Comparison of ENCODE assay signal across 25 cellular contexts in the genomic region with DNA sequence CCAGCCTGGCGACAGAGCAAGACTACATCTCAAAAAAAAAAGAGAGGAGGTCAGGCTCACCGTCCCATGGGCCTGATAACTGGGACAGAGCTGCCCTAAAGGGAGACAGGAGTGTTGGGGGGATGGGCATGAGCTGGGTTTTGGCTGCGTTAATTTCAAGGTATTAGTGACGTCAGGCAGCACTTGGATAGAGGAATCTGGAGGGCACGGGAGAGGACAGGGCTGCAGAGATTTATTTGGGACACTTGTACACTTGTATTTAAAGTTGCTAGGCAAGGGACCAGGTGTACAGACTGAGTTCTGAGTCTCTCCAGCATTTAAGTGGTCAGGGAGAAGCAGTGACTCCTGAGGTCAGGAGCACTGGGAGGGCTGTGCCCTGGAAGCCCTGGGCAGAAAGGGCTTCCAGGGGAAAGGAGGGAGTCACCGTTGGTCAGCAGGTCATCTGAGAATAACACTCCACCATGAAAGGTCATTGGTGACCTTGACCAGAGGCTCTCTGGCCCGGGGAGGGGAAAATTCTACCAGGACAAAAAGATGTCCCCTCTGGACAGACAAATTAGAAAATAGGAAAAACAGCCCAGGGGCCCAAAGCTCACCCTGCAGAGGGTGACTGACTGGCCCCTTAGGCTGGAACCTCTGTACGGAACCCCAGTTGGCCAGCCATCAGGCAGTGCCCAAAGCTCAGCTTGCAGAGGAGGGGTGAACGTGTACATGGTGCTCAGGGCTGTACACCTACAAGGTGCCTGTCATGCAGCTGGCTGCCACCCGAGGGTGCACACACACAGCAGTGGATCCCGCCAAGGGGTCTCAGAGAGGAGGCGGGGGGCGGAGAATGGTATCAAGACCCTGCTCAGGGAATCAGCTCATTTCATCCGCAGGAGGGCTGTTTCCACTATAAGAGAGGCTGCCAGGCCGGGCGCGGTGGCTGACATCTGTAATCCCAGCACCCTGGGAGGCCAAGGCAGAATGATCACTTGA. TPM values are rescaled to one million over a fixed set of nuclear protein-coding genes. Genes with fewer than 3 reads are reported as not detected.
DNase-seq lines count a peak whose midpoint lies in the region; ATAC-seq, FAIRE-seq and TF ChIP-seq lines count a peak whose summit lies in the region.
"Had no signal": no experiment of that assay in that cellular context is flagged by ENCODE, and none has a peak within 500 bp of the region (broad histone marks: within the 10 kb centered on the region; RNA-seq: fewer than 3 reads in every experiment).

No MANE protein-coding gene starts in this region.

- H3K4me2 ChIP-seq in HepG2 (ENCODE audit: low read depth, low read length) = peak overlapping the region; percentile 38

- H3K4me1 ChIP-seq in HepG2 (ENCODE audit: insufficient read depth, low read length) = peaks cover 26% of the 10 kb centered on the region
- H3K4me1 ChIP-seq in skeletal muscle tissue (ENCODE audit: control insufficient read depth in 3 of 3, insufficient read depth in 3 of 3, low read length in 3 of 3) = peaks cover 16 to 34% (median 29%) of the 10 kb centered on the region in 3 donors
- no peaks in the 10 kb centered on the region for H3K4me1 ChIP-seq in ovary (ENCODE audit: insufficient read depth)
- H3K4me1 ChIP-seq: foreskin keratinocyte had no signal

- 78% methylated on average over 17 of the region's 17 CpGs for WGBS in HepG2 (ENCODE audit: low lambda C conversion rate)
- WGBS in ovary, 3 donors = 87 to 89% (median 87%) methylated on average over 16 to 17 of the region's 17 CpGs

- H3K36me3 Mint-ChIP-seq in brain = no peaks in the 10 kb centered on the region
- H3K36me3 Mint-ChIP-seq: activated naive CD4-positive, alpha-beta T cell treated with anti-CD3 and anti-CD28 coated beads, Interleukin-2, amount 50 U/mL, for 72 hours had no signal

- DNase-seq in H7 (peak; percentile 28), HepG2 (ENCODE audit: low spot score) (no peak), GM20000 (ENCODE audit: low spot score) (no peak), T1000 (lab: John Stamatoyannopoulos, UW) (no peak), ovary (no peak)
- DNase-seq: activated CD4-positive, alpha-beta T cell treated with anti-CD3 and anti-CD28 coated beads, Interleukin-2, amount 10 ng/mL, durations not matched to agents 24 days and 14 days; effector CD4-positive, alpha-beta T cell; erythroblast; foreskin keratinocyte; NCI-H1092 treated with DMSO at 0.1 percent for 48 hours; NCI-H2081 treated with DMSO at 0.1 percent for 48 hours; T-helper 1 cell had no signal

- CTCF ChIA-PET in HepG2 (lab: Yijun Ruan, JAX; ENCODE audit: low intra/inter-chr PET ratio, low total read pairs) = no interaction called here

- H3K27me3 ChIP-seq in H7 (ENCODE audit: control insufficient read depth, insufficient read depth, low read length) = no peaks in the 10 kb centered on the region
- no peaks in the 10 kb centered on the region for H3K27me3 ChIP-seq in HepG2 (ENCODE audit: control insufficient read depth in 1 of 2, insufficient read depth in 2 of 2, low read length in 2 of 2)
- H3K27me3 ChIP-seq in skeletal muscle tissue (ENCODE audit: control insufficient read depth in 3 of 3, insufficient read depth in 3 of 3, low read length in 3 of 3) = no peaks in the 10 kb centered on the region
- no peaks in the 10 kb centered on the region for H3K27me3 ChIP-seq in ovary
- H3K27me3 ChIP-seq: ascending aorta, foreskin keratinocyte, pancreas, Peyer's patch, SJSA1, vagina had no signal

- H3K27ac Mint-ChIP-seq in brain = peak overlapping the region in 3 of 5 experiments; percentile 9 to 18 (median 18)
- H3K27ac Mint-ChIP-seq: activated CD4-positive, alpha-beta T cell treated with anti-CD3 and anti-CD28 coated beads, Interleukin-2, amount 10 ng/mL, durations not matched to agents 24 days and 14 days; activated T-helper 1 cell treated with anti-CD3 and anti-CD28 coated beads, Interleukin-12 subunit alpha, Interleukin-12 subunit beta, Interleukin-2, Interleukin-4 antibody, amounts not matched to agents 30 ng/mL and 10 ng/mL and 1 ng/mL, durations not matched to agents 14 hours and 24 hours and 36 hours had no signal

- no peak overlapping the region for H2AFZ ChIP-seq in HepG2 (ENCODE audit: low read length)

- no peaks in the 10 kb centered on the region for H3K9me3 Mint-ChIP-seq in brain
- H3K9me3 Mint-ChIP-seq: activated CD4-positive, alpha-beta T cell treated with anti-CD3 and anti-CD28 coated beads, Interleukin-2, amount 10 ng/mL, durations not matched to agents 24 days and 14 days; activated naive CD4-positive, alpha-beta T cell treated with anti-CD3 and anti-CD28 coated beads, Interleukin-2, amount 50 U/mL, for 72 hours; activated T-helper 1 cell treated with anti-CD3 and anti-CD28 coated beads, Interleukin-12 subunit alpha, Interleukin-12 subunit beta, Interleukin-2, Interleukin-4 antibody, amounts not matched to agents 30 ng/mL and 10 ng/mL and 1 ng/mL, durations not matched to agents 14 hours and 24 hours and 36 hours had no signal

- no peaks in the 10 kb centered on the region for H3K79me2 ChIP-seq in HepG2 (ENCODE audit: insufficient read depth, low read length)

- peak; percentile 86 for ATAC-seq in HepG2
- no peak for ATAC-seq in GM18907 (IDR thresholded peaks at IDR 0.05; ENCODE audit: unreplicated experiment)
- ATAC-seq: activated naive CD4-positive, alpha-beta T cell treated with anti-CD3 and anti-CD28 coated beads, Interleukin-2, amount 50 U/mL, for 72 hours; foreskin keratinocyte; HCT116; pancreas; sciatic nerve had no signal

- H3K27me3 Mint-ChIP-seq in brain = no peaks in the 10 kb centered on the region
- H3K27me3 Mint-ChIP-seq: activated CD4-positive, alpha-beta T cell treated with anti-CD3 and anti-CD28 coated beads, Interleukin-2, amount 10 ng/mL, durations not matched to agents 24 days and 14 days had no signal

- H3K4me3 Mint-ChIP-seq in brain = no peak overlapping the region
- H3K4me3 Mint-ChIP-seq: activated CD4-positive, alpha-beta T cell treated with anti-CD3 and anti-CD28 coated beads, Interleukin-2, amount 10 ng/mL, durations not matched to agents 24 days and 14 days; activated T-helper 1 cell treated with anti-CD3 and anti-CD28 coated beads, Interleukin-12 subunit alpha, Interleukin-12 subunit beta, Interleukin-2, Interleukin-4 antibody, amounts not matched to agents 30 ng/mL and 10 ng/mL and 1 ng/mL, durations not matched to agents 14 hours and 24 hours and 36 hours had no signal

- in situ Hi-C loops in HepG2 (cut with HindIII; ENCODE audit: extremely low pct_ligation_motif_present, low pct_unique_long_range_greater_than_20kb) = no loop called here

- intact Hi-C loops in HepG2 (cut with micrococcal nuclease; ENCODE audit: unreplicated experiment) = no loop called here
- intact Hi-C loops in ovary (cut with DNase I) = no loop called here

- no TSS peak for BruUV-seq in HepG2 (replicated peaks; lab: Mats Ljungman, UMichigan)

- FAIRE-seq in HepG2 (lab: Jason Lieb, UNC) = peak; percentile 67
- FAIRE-seq: keratinocyte, pancreas had no signal

- H4K20me1 ChIP-seq in HepG2 (ENCODE audit: insufficient read depth, low read length) = no peaks in the 10 kb centered on the region

- H3K36me3 ChIP-seq in H7 (replicated peaks; ENCODE audit: control insufficient read depth, insufficient read depth, low read length) = no peaks in the 10 kb centered on the region
- H3K36me3 ChIP-seq in HepG2 (replicated peaks in 1 of 2; ENCODE audit: control insufficient read depth in 1 of 2, insufficient read depth in 2 of 2, low read length in 2 of 2) = no peaks in the 10 kb centered on the region
- H3K36me3 ChIP-seq in skeletal muscle tissue (ENCODE audit: control insufficient read depth in 3 of 3, insufficient read depth in 3 of 3, low read length in 3 of 3) = peaks cover 12 to 14% (median 13%) of the 10 kb centered on the region in 3 donors
- H3K36me3 ChIP-seq in ovary = no peaks in the 10 kb centered on the region
- H3K36me3 ChIP-seq: pancreas, SJSA1 had no signal

- no peak for TF ChIP-seq EP300 in HepG2 (IDR thresholded peaks at IDR 0.05; ENCODE audit: low read depth in 2 of 2, low read length in 2 of 2)
- TF ChIP-seq EP300 in HepG2 (CRISPR knock-in tag; IDR thresholded peaks at IDR 0.05; ENCODE audit: borderline replicate concordance) = no peak
- no peak for TF ChIP-seq EP300 in ovary (IDR thresholded peaks at IDR 0.05)

- TF ChIP-seq RAD21 in HepG2 (CRISPR knock-in tag; IDR thresholded peaks at IDR 0.05) = peak; percentile 55

- no peak for TF ChIP-seq CTCF in brain (conservative IDR thresholded peaks at IDR 0.05)
- TF ChIP-seq CTCF in HepG2 (CRISPR knock-in tag; IDR thresholded peaks at IDR 0.05) = peak; percentile 76
- TF ChIP-seq CTCF in GM20000 (IDR thresholded peaks at IDR 0.05; ENCODE audit: extremely low read depth, missing control alignments) = no peak
- no peak for TF ChIP-seq CTCF in ovary (IDR thresholded peaks at IDR 0.05)

- POLR2A ChIA-PET in HepG2 (lab: Yijun Ruan, JAX) = no interaction called here

- H3K9ac ChIP-seq in HepG2 (ENCODE audit: insufficient read depth, low read depth, low read length) = no peak overlapping the region
- H3K9ac ChIP-seq in skeletal muscle tissue (ENCODE audit: low read depth in 1 of 3, low read length in 3 of 3) = peak overlapping the region in 1 of 3 donors; percentile 77

- H3K4me3 ChIP-seq in H7 (ENCODE audit: insufficient read depth, low read depth, low read length) (no peak overlapping the region), HepG2 (replicated peaks in 1 of 3; ENCODE audit: insufficient read depth in 1 of 3, low read depth in 2 of 3, low read length in 3 of 3) (no peak overlapping the region), skeletal muscle tissue (ENCODE audit: low read length in 3 of 3) (peak overlapping the region in 2 of 3 donors; percentile 17 to 54), ovary (no peak overlapping the region)
- H3K4me3 ChIP-seq: ascending aorta, pancreas, Peyer's patch, SJSA1, vagina had no signal

- H3K4me1 Mint-ChIP-seq in brain = peaks cover 20% of the 10 kb centered on the region
- H3K4me1 Mint-ChIP-seq: activated CD4-positive, alpha-beta T cell treated with anti-CD3 and anti-CD28 coated beads, Interleukin-2, amount 10 ng/mL, durations not matched to agents 24 days and 14 days had no signal

- H3K27ac ChIP-seq in HepG2 (ENCODE audit: extremely low read length, insufficient read depth, low read length) (peak overlapping the region; percentile 26), skeletal muscle tissue (ENCODE audit: low read depth, low read length) (peak overlapping the region; percentile 80), ovary (no peak overlapping the region)
- H3K27ac ChIP-seq: ascending aorta, foreskin keratinocyte, pancreas, Peyer's patch, SJSA1, vagina had no signal

- TF ChIP-seq POLR2A in HepG2 (IDR thresholded peaks at IDR 0.05; ENCODE audit: insufficient read depth in 1 of 2, low read depth in 2 of 2, low read length in 2 of 2) = no peak
- no peak for TF ChIP-seq POLR2A in ovary (IDR thresholded peaks at IDR 0.05)

- H3K9me3 ChIP-seq in HepG2 (ENCODE audit: low read length) = no peaks in the 10 kb centered on the region
- no peaks in the 10 kb centered on the region for H3K9me3 ChIP-seq in skeletal muscle tissue (ENCODE audit: control insufficient read depth in 3 of 3, low read length in 3 of 3)
- no peaks in the 10 kb centered on the region for H3K9me3 ChIP-seq in ovary
- H3K9me3 ChIP-seq: ascending aorta, pancreas, Peyer's patch, SJSA1, vagina had no signal

RNA-seq across cellular contexts. Expression of gene CNNM3, which starts 23.0 kb away (rescaled TPM):
- total RNA-seq in H7 (2014; rRNA removed; shearing (Covaris generic)) = 13.8 and 19.3 TPM in 2 replicates
- polyA plus RNA-seq in brain (ENCODE audit: insufficient read depth, low read depth, low replicate concordance) = 21.5 TPM
- total RNA-seq in HepG2 (2016; rRNA removed; fragmentation: Illumina TruSeq; extraction: Trizol) = 8.4 and 21.2 TPM in 2 replicates
- 5.5 and 5.9 TPM in 2 replicates for total RNA-seq in HepG2 (2016; cell fraction: cytosol; rRNA removed; fragmentation: Illumina TruSeq; extraction: Trizol; ENCODE audit: low read depth)
- total RNA-seq in HepG2 (2016; cell fraction: insoluble cytoplasmic fraction; rRNA removed; fragmentation: Illumina TruSeq; extraction: Trizol) = 6.5 and 21.5 TPM in 2 replicates
- 8.5 and 9.2 TPM in 2 replicates for total RNA-seq in HepG2 (2016; cell fraction: membrane; rRNA removed; fragmentation: Illumina TruSeq; extraction: Trizol)
- 22.7 and 27.7 TPM in 2 replicates for total RNA-seq in HepG2 (2016; cell fraction: nucleus; rRNA removed; fragmentation: Illumina TruSeq; extraction: Trizol)
- polyA plus RNA-seq in HepG2 (2011; rRNA removed) = 27.9 and 43.4 TPM in 2 replicates
- 24.2 and 26.5 TPM in 2 replicates for polyA plus RNA-seq in HepG2 (2011; cell fraction: cytosol; rRNA removed)
- polyA plus RNA-seq in HepG2 (2011; cell fraction: nucleus; rRNA removed) = 68.4 and 71.2 TPM in 2 replicates
- 35.8 and 38.5 TPM in 2 replicates for polyA plus RNA-seq in HepG2 (2012)
- 4.3 and 4.5 TPM in 2 replicates for polyA plus RNA-seq in HepG2 (2016; cell fraction: cytosol; fragmentation: Illumina TruSeq; extraction: Trizol; ENCODE audit: low read depth)
- 11.7 and 14.4 TPM in 2 replicates for polyA plus RNA-seq in HepG2 (2016; cell fraction: insoluble cytoplasmic fraction; fragmentation: Illumina TruSeq; extraction: Trizol; ENCODE audit: low read depth)
- polyA plus RNA-seq in HepG2 (2016; cell fraction: membrane; fragmentation: Illumina TruSeq; extraction: Trizol; ENCODE audit: low read depth) = 10.0 and 11.0 TPM in 2 replicates
- polyA plus RNA-seq in HepG2 (2016; cell fraction: nucleus; fragmentation: Illumina TruSeq; extraction: Trizol; ENCODE audit: insufficient read depth, low read depth) = 48.6 and 52.0 TPM in 2 replicates
- polyA minus RNA-seq in HepG2 (2011; rRNA and poly(A)+ RNA removed; ENCODE audit: low replicate concordance) = 49.9 and 152 TPM in 2 replicates
- 50.4 and 69.9 TPM in 2 replicates for polyA minus RNA-seq in HepG2 (2011; cell fraction: cytosol; rRNA and poly(A)+ RNA removed)
- 56.1 and 70.2 TPM in 2 replicates for polyA minus RNA-seq in HepG2 (2011; cell fraction: nucleus; rRNA and poly(A)+ RNA removed)
- 4.2 TPM for total RNA-seq in skeletal muscle tissue
- total RNA-seq in ovary = 10 to 100 TPM; 13.0 to 23.1 (median 18.6) TPM
- polyA plus RNA-seq in ovary = 10 to 100 TPM; 13.1 to 14.0 TPM

RNA-seq across cellular contexts. Expression of gene CNNM4, which starts 32.4 kb away (rescaled TPM):
- total RNA-seq in H7 (2014; rRNA removed; shearing (Covaris generic)) = 10.8 and 15.8 TPM in 2 replicates
- polyA plus RNA-seq in brain (ENCODE audit: insufficient read depth, low read depth, low replicate concordance) = 6.3 TPM
- 3.0 and 5.9 TPM in 2 replicates for total RNA-seq in HepG2 (2016; rRNA removed; fragmentation: Illumina TruSeq; extraction: Trizol)
- 1.1 and 2.4 TPM in 2 replicates for total RNA-seq in HepG2 (2016; cell fraction: cytosol; rRNA removed; fragmentation: Illumina TruSeq; extraction: Trizol; ENCODE audit: low read depth)
- total RNA-seq in HepG2 (2016; cell fraction: insoluble cytoplasmic fraction; rRNA removed; fragmentation: Illumina TruSeq; extraction: Trizol) = 2.3 and 6.5 TPM in 2 replicates
- total RNA-seq in HepG2 (2016; cell fraction: membrane; rRNA removed; fragmentation: Illumina TruSeq; extraction: Trizol) = 2.0 and 2.2 TPM in 2 replicates
- 6.5 and 8.1 TPM in 2 replicates for total RNA-seq in HepG2 (2016; cell fraction: nucleus; rRNA removed; fragmentation: Illumina TruSeq; extraction: Trizol)
- 8.4 and 9.8 TPM in 2 replicates for polyA plus RNA-seq in HepG2 (2011; rRNA removed)
- 8.0 and 8.1 TPM in 2 replicates for polyA plus RNA-seq in HepG2 (2011; cell fraction: cytosol; rRNA removed)
- 9.1 and 9.4 TPM in 2 replicates for polyA plus RNA-seq in HepG2 (2011; cell fraction: nucleus; rRNA removed)
- 7.9 and 10.3 TPM in 2 replicates for polyA plus RNA-seq in HepG2 (2012)
- polyA plus RNA-seq in HepG2 (2016; cell fraction: cytosol; fragmentation: Illumina TruSeq; extraction: Trizol; ENCODE audit: low read depth) = 0.29 and 0.40 TPM in 2 replicates
- 2.5 and 3.5 TPM in 2 replicates for polyA plus RNA-seq in HepG2 (2016; cell fraction: insoluble cytoplasmic fraction; fragmentation: Illumina TruSeq; extraction: Trizol; ENCODE audit: low read depth)
- polyA plus RNA-seq in HepG2 (2016; cell fraction: membrane; fragmentation: Illumina TruSeq; extraction: Trizol; ENCODE audit: low read depth) = 0.74 and 1.2 TPM in 2 replicates
- polyA plus RNA-seq in HepG2 (2016; cell fraction: nucleus; fragmentation: Illumina TruSeq; extraction: Trizol; ENCODE audit: insufficient read depth, low read depth) = 11.8 and 13.7 TPM in 2 replicates
- 13.7 and 29.0 TPM in 2 replicates for polyA minus RNA-seq in HepG2 (2011; rRNA and poly(A)+ RNA removed; ENCODE audit: low replicate concordance)
- polyA minus RNA-seq in HepG2 (2011; cell fraction: cytosol; rRNA and poly(A)+ RNA removed) = 9.9 and 11.2 TPM in 2 replicates
- 5.8 and 8.3 TPM in 2 replicates for polyA minus RNA-seq in HepG2 (2011; cell fraction: nucleus; rRNA and poly(A)+ RNA removed)
- total RNA-seq in skeletal muscle tissue = 6.3 TPM
- 1 to 10 TPM; 3.9 to 8.3 (median 7.0) TPM for total RNA-seq in ovary
- polyA plus RNA-seq in ovary = 1 to 10 TPM; 2.7 to 7.1 TPM

RNA-seq across cellular contexts. Expression of gene ANKRD23, which starts 50.8 kb away (rescaled TPM):
- total RNA-seq in H7 (2014; rRNA removed; shearing (Covaris generic)) = 2.5 and 4.4 TPM in 2 replicates
- polyA plus RNA-seq in brain (ENCODE audit: insufficient read depth, low read depth, low replicate concordance) = 0.73 TPM
- 0.35 and 1.5 TPM in 2 replicates for total RNA-seq in HepG2 (2016; rRNA removed; fragmentation: Illumina TruSeq; extraction: Trizol)
- 0.35 and 0.51 TPM in 2 replicates for total RNA-seq in HepG2 (2016; cell fraction: cytosol; rRNA removed; fragmentation: Illumina TruSeq; extraction: Trizol; ENCODE audit: low read depth)
- total RNA-seq in HepG2 (2016; cell fraction: insoluble cytoplasmic fraction; rRNA removed; fragmentation: Illumina TruSeq; extraction: Trizol) = 0.61 and 2.2 TPM in 2 replicates
- total RNA-seq in HepG2 (2016; cell fraction: membrane; rRNA removed; fragmentation: Illumina TruSeq; extraction: Trizol) = 0.77 and 0.90 TPM in 2 replicates
- total RNA-seq in HepG2 (2016; cell fraction: nucleus; rRNA removed; fragmentation: Illumina TruSeq; extraction: Trizol) = 2.3 and 2.8 TPM in 2 replicates
- polyA plus RNA-seq in HepG2 (2011; rRNA removed) = 1.6 and 2.7 TPM in 2 replicates
- polyA plus RNA-seq in HepG2 (2011; cell fraction: cytosol; rRNA removed) = 0.71 and 0.90 TPM in 2 replicates
- polyA plus RNA-seq in HepG2 (2011; cell fraction: nucleus; rRNA removed) = 17.9 and 22.1 TPM in 2 replicates
- polyA plus RNA-seq in HepG2 (2012) = 0.72 and 2.1 TPM in 2 replicates
- polyA plus RNA-seq in HepG2 (2016; cell fraction: cytosol; fragmentation: Illumina TruSeq; extraction: Trizol; ENCODE audit: low read depth) = 0.47 and 0.50 TPM in 2 replicates
- polyA plus RNA-seq in HepG2 (2016; cell fraction: insoluble cytoplasmic fraction; fragmentation: Illumina TruSeq; extraction: Trizol; ENCODE audit: low read depth) = 0.32 and 0.50 TPM in 2 replicates
- polyA plus RNA-seq in HepG2 (2016; cell fraction: membrane; fragmentation: Illumina TruSeq; extraction: Trizol; ENCODE audit: low read depth) = 0.47 and 0.74 TPM in 2 replicates
- 9.2 and 10.4 TPM in 2 replicates for polyA plus RNA-seq in HepG2 (2016; cell fraction: nucleus; fragmentation: Illumina TruSeq; extraction: Trizol; ENCODE audit: insufficient read depth, low read depth)
- 1.6 and 5.1 TPM in 2 replicates for polyA minus RNA-seq in HepG2 (2011; rRNA and poly(A)+ RNA removed; ENCODE audit: low replicate concordance)
- polyA minus RNA-seq in HepG2 (2011; cell fraction: cytosol; rRNA and poly(A)+ RNA removed) = not detected in 2 replicates
- 3.9 and 4.1 TPM in 2 replicates for polyA minus RNA-seq in HepG2 (2011; cell fraction: nucleus; rRNA and poly(A)+ RNA removed)
- 5.2 TPM for total RNA-seq in skeletal muscle tissue
- 10 to 100 TPM in 4 of 7 donors, 1 to 10 TPM in 3; 5.3 to 14.1 (median 11.5) TPM for total RNA-seq in ovary
- 1 to 10 TPM; 1.4 to 6.4 TPM for polyA plus RNA-seq in ovary

RNA-seq across cellular contexts. Expression of gene LMAN2L, which starts 53.2 kb away (rescaled TPM):
- 20.8 and 22.5 TPM in 2 replicates for total RNA-seq in H7 (2014; rRNA removed; shearing (Covaris generic))
- polyA plus RNA-seq in brain (ENCODE audit: insufficient read depth, low read depth, low replicate concordance) (24.7 TPM), HepG2 (2011; rRNA removed) (35.5 and 39.1 TPM in 2 replicates), ovary (10 to 100 TPM; 23.1 to 41.6 TPM)
- total RNA-seq in HepG2 (2016; rRNA removed; fragmentation: Illumina TruSeq; extraction: Trizol) (27.7 and 57.9 TPM in 2 replicates), skeletal muscle tissue (37.1 TPM), ovary (10 to 100 TPM; 14.8 to 29.4 (median 22.5) TPM)
- total RNA-seq in HepG2 (2016; cell fraction: cytosol; rRNA removed; fragmentation: Illumina TruSeq; extraction: Trizol; ENCODE audit: low read depth) = 5.3 and 5.5 TPM in 2 replicates
- 29.7 and 60.7 TPM in 2 replicates for total RNA-seq in HepG2 (2016; cell fraction: insoluble cytoplasmic fraction; rRNA removed; fragmentation: Illumina TruSeq; extraction: Trizol)
- total RNA-seq in HepG2 (2016; cell fraction: membrane; rRNA removed; fragmentation: Illumina TruSeq; extraction: Trizol) = 15.8 and 16.4 TPM in 2 replicates
- 44.6 and 50.0 TPM in 2 replicates for total RNA-seq in HepG2 (2016; cell fraction: nucleus; rRNA removed; fragmentation: Illumina TruSeq; extraction: Trizol)
- 35.1 and 42.4 TPM in 2 replicates for polyA plus RNA-seq in HepG2 (2011; cell fraction: cytosol; rRNA removed)
- polyA plus RNA-seq in HepG2 (2011; cell fraction: nucleus; rRNA removed) = 15.9 and 18.6 TPM in 2 replicates
- 26.8 and 32.8 TPM in 2 replicates for polyA plus RNA-seq in HepG2 (2012)
- polyA plus RNA-seq in HepG2 (2016; cell fraction: cytosol; fragmentation: Illumina TruSeq; extraction: Trizol; ENCODE audit: low read depth) = 4.4 and 4.8 TPM in 2 replicates
- polyA plus RNA-seq in HepG2 (2016; cell fraction: insoluble cytoplasmic fraction; fragmentation: Illumina TruSeq; extraction: Trizol; ENCODE audit: low read depth) = 22.3 and 26.0 TPM in 2 replicates
- polyA plus RNA-seq in HepG2 (2016; cell fraction: membrane; fragmentation: Illumina TruSeq; extraction: Trizol; ENCODE audit: low read depth) = 8.6 and 9.7 TPM in 2 replicates
- 59.0 and 65.6 TPM in 2 replicates for polyA plus RNA-seq in HepG2 (2016; cell fraction: nucleus; fragmentation: Illumina TruSeq; extraction: Trizol; ENCODE audit: insufficient read depth, low read depth)
- 29.8 and 46.9 TPM in 2 replicates for polyA minus RNA-seq in HepG2 (2011; rRNA and poly(A)+ RNA removed; ENCODE audit: low replicate concordance)
- 15.0 and 15.6 TPM in 2 replicates for polyA minus RNA-seq in HepG2 (2011; cell fraction: cytosol; rRNA and poly(A)+ RNA removed)
- 17.9 and 20.5 TPM in 2 replicates for polyA minus RNA-seq in HepG2 (2011; cell fraction: nucleus; rRNA and poly(A)+ RNA removed)

Comparison
In these comparisons a context has a peak if more than half of its experiments do, and no peak if none do; other contexts are left out.
1. H3K4me3 ChIP-seq: peak in skeletal muscle tissue (2 of 3); none in H7 (single experiment), HepG2 (0 of 3) and ovary (single experiment).
2. H3K27ac ChIP-seq: peak in HepG2 (single experiment) and skeletal muscle tissue (single experiment); none in ovary (0 of 2).